6 cellular contexts compared by ENCODE assay signal in genomic region chr9:126070071-126070470, GRCh38.
"Had no signal": no experiment of that assay in that cellular context is flagged by ENCODE, and none has a peak within 500 bp of the region (broad histone marks: within the 10 kb centered on the region; RNA-seq: fewer than 3 reads in every experiment).

No MANE protein-coding gene starts in this region.

- H2AFZ ChIP-seq: GM23248 had no signal

- H3K27ac ChIP-seq: GM23248 had no signal

- H3K4me3 ChIP-seq: GM23248, K562 had no signal

- H3K9ac ChIP-seq: GM23248 had no signal

- ATAC-seq: K562 had no signal

- DNase-seq: GM23248, GOT3, H9, HCEC 1CT, IMR-90 had no signal
